In the genomic region with DNA sequence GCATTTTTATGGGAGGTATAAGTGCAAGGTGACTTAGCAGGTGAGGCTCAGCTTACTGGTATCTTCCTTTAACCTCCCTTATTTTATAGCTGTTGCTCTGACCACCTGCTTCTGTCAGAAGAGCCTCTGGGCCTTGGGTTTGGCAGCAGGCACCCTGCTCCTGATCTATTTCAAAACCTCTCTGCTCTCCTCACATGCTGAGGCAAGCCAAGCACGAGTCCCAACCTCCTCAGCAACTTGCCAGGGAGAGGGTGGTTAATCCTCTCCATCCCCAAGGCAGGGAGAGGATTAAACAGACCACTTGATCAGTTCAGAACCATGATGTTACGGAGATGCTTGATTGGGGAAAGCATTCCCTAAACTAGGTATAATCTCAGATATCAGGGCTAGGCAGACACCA, we compare ENCODE assay signal across 1 cellular context.
TF ChIP-seq lines count a peak whose summit lies in the region.

No MANE protein-coding gene starts in this region.

TF ChIP-seq in GM23338, 12 proteins besides CTCF, POLR2A, EP300 and RAD21:
- TF ChIP-seq EZH2phosphoT487 (IDR thresholded peaks at IDR 0.05; ENCODE audit: unreplicated experiment): no peak
- no peak for TF ChIP-seq NANOG (IDR thresholded peaks at IDR 0.05; ENCODE audit: borderline replicate concordance)
- TF ChIP-seq JUNB (IDR thresholded peaks at IDR 0.05; ENCODE audit: unreplicated experiment): no peak
- TF ChIP-seq EZH2 (IDR thresholded peaks at IDR 0.05; ENCODE audit: low read depth, unreplicated experiment): no peak
- TF ChIP-seq POLR2AphosphoS5 (IDR thresholded peaks at IDR 0.05; ENCODE audit: low read depth): no peak
- TF ChIP-seq, protein P1, sequence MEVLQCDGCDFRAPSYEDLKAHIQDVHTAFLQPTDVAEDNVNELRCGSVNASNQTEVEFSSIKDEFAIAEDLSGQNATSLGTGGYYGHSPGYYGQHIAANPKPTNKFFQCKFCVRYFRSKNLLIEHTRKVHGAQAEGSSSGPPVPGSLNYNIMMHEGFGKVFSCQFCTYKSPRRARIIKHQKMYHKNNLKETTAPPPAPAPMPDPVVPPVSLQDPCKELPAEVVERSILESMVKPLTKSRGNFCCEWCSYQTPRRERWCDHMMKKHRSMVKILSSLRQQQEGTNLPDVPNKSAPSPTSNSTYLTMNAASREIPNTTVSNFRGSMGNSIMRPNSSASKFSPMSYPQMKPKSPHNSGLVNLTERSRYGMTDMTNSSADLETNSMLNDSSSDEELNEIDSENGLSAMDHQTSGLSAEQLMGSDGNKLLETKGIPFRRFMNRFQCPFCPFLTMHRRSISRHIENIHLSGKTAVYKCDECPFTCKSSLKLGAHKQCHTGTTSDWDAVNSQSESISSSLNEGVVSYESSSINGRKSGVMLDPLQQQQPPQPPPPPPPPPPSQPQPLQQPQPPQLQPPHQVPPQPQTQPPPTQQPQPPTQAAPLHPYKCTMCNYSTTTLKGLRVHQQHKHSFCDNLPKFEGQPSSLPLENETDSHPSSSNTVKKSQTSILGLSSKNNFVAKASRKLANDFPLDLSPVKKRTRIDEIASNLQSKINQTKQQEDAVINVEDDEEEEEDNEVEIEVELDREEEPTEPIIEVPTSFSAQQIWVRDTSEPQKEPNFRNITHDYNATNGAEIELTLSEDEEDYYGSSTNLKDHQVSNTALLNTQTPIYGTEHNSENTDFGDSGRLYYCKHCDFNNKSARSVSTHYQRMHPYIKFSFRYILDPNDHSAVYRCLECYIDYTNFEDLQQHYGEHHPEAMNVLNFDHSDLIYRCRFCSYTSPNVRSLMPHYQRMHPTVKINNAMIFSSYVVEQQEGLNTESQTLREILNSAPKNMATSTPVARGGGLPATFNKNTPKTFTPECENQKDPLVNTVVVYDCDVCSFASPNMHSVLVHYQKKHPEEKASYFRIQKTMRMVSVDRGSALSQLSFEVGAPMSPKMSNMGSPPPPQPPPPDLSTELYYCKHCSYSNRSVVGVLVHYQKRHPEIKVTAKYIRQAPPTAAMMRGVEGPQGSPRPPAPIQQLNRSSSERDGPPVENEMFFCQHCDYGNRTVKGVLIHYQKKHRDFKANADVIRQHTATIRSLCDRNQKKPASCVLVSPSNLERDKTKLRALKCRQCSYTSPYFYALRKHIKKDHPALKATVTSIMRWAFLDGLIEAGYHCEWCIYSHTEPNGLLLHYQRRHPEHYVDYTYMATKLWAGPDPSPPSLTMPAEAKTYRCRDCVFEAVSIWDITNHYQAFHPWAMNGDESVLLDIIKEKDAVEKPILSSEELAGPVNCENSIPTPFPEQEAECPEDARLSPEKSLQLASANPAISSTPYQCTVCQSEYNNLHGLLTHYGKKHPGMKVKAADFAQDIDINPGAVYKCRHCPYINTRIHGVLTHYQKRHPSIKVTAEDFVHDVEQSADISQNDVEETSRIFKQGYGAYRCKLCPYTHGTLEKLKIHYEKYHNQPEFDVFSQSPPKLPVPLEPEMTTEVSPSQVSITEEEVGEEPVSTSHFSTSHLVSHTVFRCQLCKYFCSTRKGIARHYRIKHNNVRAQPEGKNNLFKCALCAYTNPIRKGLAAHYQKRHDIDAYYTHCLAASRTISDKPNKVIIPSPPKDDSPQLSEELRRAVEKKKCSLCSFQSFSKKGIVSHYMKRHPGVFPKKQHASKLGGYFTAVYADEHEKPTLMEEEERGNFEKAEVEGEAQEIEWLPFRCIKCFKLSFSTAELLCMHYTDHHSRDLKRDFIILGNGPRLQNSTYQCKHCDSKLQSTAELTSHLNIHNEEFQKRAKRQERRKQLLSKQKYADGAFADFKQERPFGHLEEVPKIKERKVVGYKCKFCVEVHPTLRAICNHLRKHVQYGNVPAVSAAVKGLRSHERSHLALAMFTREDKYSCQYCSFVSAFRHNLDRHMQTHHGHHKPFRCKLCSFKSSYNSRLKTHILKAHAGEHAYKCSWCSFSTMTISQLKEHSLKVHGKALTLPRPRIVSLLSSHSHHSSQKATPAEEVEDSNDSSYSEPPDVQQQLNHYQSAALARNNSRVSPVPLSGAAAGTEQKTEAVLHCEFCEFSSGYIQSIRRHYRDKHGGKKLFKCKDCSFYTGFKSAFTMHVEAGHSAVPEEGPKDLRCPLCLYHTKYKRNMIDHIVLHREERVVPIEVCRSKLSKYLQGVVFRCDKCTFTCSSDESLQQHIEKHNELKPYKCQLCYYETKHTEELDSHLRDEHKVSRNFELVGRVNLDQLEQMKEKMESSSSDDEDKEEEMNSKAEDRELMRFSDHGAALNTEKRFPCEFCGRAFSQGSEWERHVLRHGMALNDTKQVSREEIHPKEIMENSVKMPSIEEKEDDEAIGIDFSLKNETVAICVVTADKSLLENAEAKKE (CRISPR knock-in tag; IDR thresholded peaks at IDR 0.05): no peak
- TF ChIP-seq REST (IDR thresholded peaks at IDR 0.05; ENCODE audit: unreplicated experiment): no peak
- no peak for TF ChIP-seq ZNF114 (CRISPR knock-in tag; IDR thresholded peaks at IDR 0.05)
